9 cellular contexts compared by ENCODE assay signal in genomic region chr1:16748586-16749201, GRCh38. TPM values are rescaled to one million over a fixed set of nuclear protein-coding genes. Genes with fewer than 3 reads are reported as not detected.
A peak's percentile ranks its signal among the peaks of the same experiment; 100 is the strongest.
DNase-seq lines count a peak whose midpoint lies in the region; ATAC-seq and TF ChIP-seq lines count a peak whose summit lies in the region.
"Not testable (repeated sequence)": the region's sequence is repeated elsewhere in the genome, so short reads cannot be mapped to it uniquely, and the experiment has no call there.
"Had no signal": no experiment of that assay in that cellular context is flagged by ENCODE, and none has a peak within 500 bp of the region (broad histone marks: within the 10 kb centered on the region; RNA-seq: fewer than 3 reads in every experiment).

No MANE protein-coding gene starts in this region.

- not testable (repeated sequence) for H2BK120ac ChIP-seq in neuronal stem cell (ENCODE audit: low read depth, low read length)

- H2BK15ac ChIP-seq in neuronal stem cell (ENCODE audit: low read length), result not testable (repeated sequence)

- H3K27ac ChIP-seq in lower lobe of right lung, spleen, upper lobe of left lung: not testable (repeated sequence)
- peak overlapping the region; percentile 51 for H3K27ac ChIP-seq in neuronal stem cell (replicated peaks; ENCODE audit: low read length)

- WGBS in neuronal stem cell (ENCODE audit: extremely low coverage in 2 of 2, insufficient read length in 2 of 2, insufficient replicate concordance in 1 of 2), 2 donors, result no CpG with 5 or more reads among the region's 35 CpGs
- 80 to 94% (median 91%) methylated on average over 7 to 25 of the region's 35 CpGs for WGBS in spleen, 5 donors
- 69 to 70% methylated on average over 10 to 11 of the region's 35 CpGs for WGBS in upper lobe of left lung, 2 donors

- TF ChIP-seq CTCF in lower lobe of right lung (IDR thresholded peaks at IDR 0.05); spleen (IDR thresholded peaks at IDR 0.05 in 8 of 11, conservative IDR thresholded peaks at IDR 0.05 in 3 of 11); upper lobe of left lung (IDR thresholded peaks at IDR 0.05): not testable (repeated sequence)

- H4K8ac ChIP-seq in neuronal stem cell (ENCODE audit: low read depth, low read length), result not testable (repeated sequence)

- intact Hi-C loops in left cardiac atrium (cut with DNase I); lower lobe of right lung (cut with DNase I); spleen (cut with DNase I; ENCODE audit: low total_unique reads): not testable (repeated sequence)

- ATAC-seq in activated T-helper 17 cell treated with anti-CD3 and anti-CD28 coated beads, Interleukin-2, amount 50 U/mL, for 72 hours (replicated peaks), result peak; percentile 45
- ATAC-seq in left cardiac atrium (peak; percentile 30 to 43), lower lobe of right lung (peak; percentile 65 to 79), upper lobe of left lung (ENCODE audit: low FRiP score in 2 of 2) (peak; percentile 32 to 38)

- not testable (repeated sequence) for H3K4me3 ChIP-seq in MG63; lower lobe of right lung; neuronal stem cell (ENCODE audit: low read length in 2 of 2); spleen; upper lobe of left lung

- not testable (repeated sequence) for H3K4me3 Mint-ChIP-seq in activated T-helper 17 cell treated with anti-CD3 and anti-CD28 coated beads, Interleukin-2, amount 50 U/mL, for 72 hours

- H3K27ac Mint-ChIP-seq in activated T-helper 17 cell treated with anti-CD3 and anti-CD28 coated beads, Interleukin-2, amount 50 U/mL, for 72 hours, result not testable (repeated sequence)

- not testable (repeated sequence) for H3K4me1 ChIP-seq in lower lobe of right lung; neuronal stem cell (ENCODE audit: control insufficient read depth in 2 of 2, insufficient read depth in 1 of 2, low read depth in 1 of 2, low read length in 2 of 2); spleen; upper lobe of left lung

- not testable (repeated sequence) for H3K9me3 Mint-ChIP-seq in activated T-helper 17 cell treated with anti-CD3 and anti-CD28 coated beads, Interleukin-2, amount 50 U/mL, for 72 hours

- not testable (repeated sequence) for H3K4ac ChIP-seq in neuronal stem cell (ENCODE audit: low read length)

- H3K79me1 ChIP-seq in neuronal stem cell (ENCODE audit: low read depth, low read length), result not testable (repeated sequence)

- TF ChIP-seq POLR2A in spleen (IDR thresholded peaks at IDR 0.05); upper lobe of left lung (IDR thresholded peaks at IDR 0.05): not testable (repeated sequence)

- H3K36me3 ChIP-seq in MG63; lower lobe of right lung; neuronal stem cell (replicated peaks in 1 of 2; ENCODE audit: control insufficient read depth in 2 of 2, insufficient read depth in 2 of 2, low read length in 2 of 2); spleen; upper lobe of left lung: not testable (repeated sequence)

- DNase-seq in MG63 (peak; percentile 37), spleen (peak; percentile 13), upper lobe of left lung (peak in 1 of 2 donors; percentile 48)
- not testable (repeated sequence) for DNase-seq in left cardiac atrium; lower lobe of right lung; neuronal stem cell (ENCODE audit: low spot score)

- not testable (repeated sequence) for H3K9me3 ChIP-seq in MG63; lower lobe of right lung; neuronal stem cell (replicated peaks in 1 of 2; ENCODE audit: control insufficient read depth in 2 of 2, insufficient read depth in 1 of 2, low read depth in 1 of 2, low read length in 2 of 2); spleen; upper lobe of left lung

- H2BK12ac ChIP-seq in neuronal stem cell (ENCODE audit: low read length), result not testable (repeated sequence)

- H3K27me3 Mint-ChIP-seq in activated T-helper 17 cell treated with anti-CD3 and anti-CD28 coated beads, Interleukin-2, amount 50 U/mL, for 72 hours, result not testable (repeated sequence)

- not testable (repeated sequence) for H3K23ac ChIP-seq in neuronal stem cell (ENCODE audit: low read depth, low read length, poor library complexity)

- H2AFZ ChIP-seq in neuronal stem cell (ENCODE audit: low read length), result not testable (repeated sequence)

- not testable (repeated sequence) for H2AK5ac ChIP-seq in neuronal stem cell (ENCODE audit: low read depth, low read length)

- H4K91ac ChIP-seq in neuronal stem cell (ENCODE audit: low read depth, low read length, poor library complexity), result not testable (repeated sequence)

- H3K4me2 ChIP-seq in neuronal stem cell (ENCODE audit: insufficient read depth, low read length, poor library complexity, severe bottlenecking), result not testable (repeated sequence)

- not testable (repeated sequence) for H3K18ac ChIP-seq in neuronal stem cell (ENCODE audit: low read length)

- H3K36me3 Mint-ChIP-seq in activated T-helper 17 cell treated with anti-CD3 and anti-CD28 coated beads, Interleukin-2, amount 50 U/mL, for 72 hours (ENCODE audit: low read depth), result not testable (repeated sequence)

- H3K14ac ChIP-seq in neuronal stem cell (ENCODE audit: low read length), result not testable (repeated sequence)

- not testable (repeated sequence) for H3K27me3 ChIP-seq in MG63; lower lobe of right lung (ENCODE audit: low read depth); neuronal stem cell (ENCODE audit: control insufficient read depth in 3 of 3, insufficient read depth in 3 of 3, low read depth in 1 of 3, low read length in 3 of 3); spleen (replicated peaks in 1 of 7); upper lobe of left lung

- H3K4me1 Mint-ChIP-seq in activated T-helper 17 cell treated with anti-CD3 and anti-CD28 coated beads, Interleukin-2, amount 50 U/mL, for 72 hours, result not testable (repeated sequence)

- not testable (repeated sequence) for TF ChIP-seq EP300 in upper lobe of left lung (IDR thresholded peaks at IDR 0.05)

- H2BK5ac ChIP-seq in neuronal stem cell (ENCODE audit: low read length), result not testable (repeated sequence)

- not testable (repeated sequence) for H3K9ac ChIP-seq in neuronal stem cell (ENCODE audit: low read depth, low read length, poor library complexity)

RNA-seq across cellular contexts. Expression of gene RNU1-4, which starts 8.4 kb away (rescaled TPM):
- total RNA-seq in MG63 (2014; rRNA removed; shearing (Covaris generic); ENCODE audit: low replicate concordance), result not detected in 2 replicates
- total RNA-seq in activated T-helper 17 cell treated with anti-CD3 and anti-CD28 coated beads, Interleukin-2, amount 50 U/mL, for 72 hours, result 1,000 to 10,000 TPM; 1,202 to 2,371 TPM
- total RNA-seq in left cardiac atrium, result over 10,000 TPM in 1 of 2 donors, 1,000 to 10,000 TPM in 1; 5,988 to 15,401 TPM
- total RNA-seq in lower lobe of right lung, result 6,803 TPM
- polyA plus RNA-seq in neuronal stem cell (2013, experiment 1 of 2), result 14.3 TPM
- 15.9 TPM for polyA plus RNA-seq in neuronal stem cell (2013, experiment 2 of 2)
- 1,000 to 10,000 TPM in 4 of 7 donors, under 1 TPM in 3; under 0.01 to 8,075 (median 6,234) TPM for total RNA-seq in spleen
- not detected for polyA plus RNA-seq in spleen
- total RNA-seq in upper lobe of left lung, result over 10,000 TPM in 1 of 6 donors, 1,000 to 10,000 TPM in 2, under 1 TPM in 3; under 0.01 to 14,413 (median 1,360) TPM
- total RNA-seq: G401 had no signal
- polyA plus RNA-seq: CD8-positive, alpha-beta memory T cell had no signal
